Comparison of ENCODE assay signal across 1 cellular context in genomic region chr6:128696651-128697391, GRCh38.
A peak's percentile ranks its signal among the peaks of the same experiment; 100 is the strongest.
TF ChIP-seq lines count a peak whose summit lies in the region.

No MANE protein-coding gene starts in this region.

TF ChIP-seq in SK-N-SH, 30 proteins besides CTCF, POLR2A, EP300 and RAD21 (continued from another document):
- TF ChIP-seq REST (IDR thresholded peaks at IDR 0.05; ENCODE audit: low read depth, low read length) (no peak), MEF2A (IDR thresholded peaks at IDR 0.05; ENCODE audit: borderline replicate concordance, low read depth) (0 out of 2 replicates have a peak, but pooled peaks have one; percentile 39), SMC3 (IDR thresholded peaks at IDR 0.05; ENCODE audit: low read depth, low read length) (no peak), RXRA (IDR thresholded peaks at IDR 0.05; ENCODE audit: borderline replicate concordance, low read depth) (peak; percentile 55; the same call in 1 of the 2 replicates), IRF3 (IDR thresholded peaks at IDR 0.05; ENCODE audit: low read depth, low read length) (no peak), MXI1 (IDR thresholded peaks at IDR 0.05; ENCODE audit: low read depth, low read length) (no peak), FOSL2 (IDR thresholded peaks at IDR 0.05; ENCODE audit: borderline replicate concordance, low read depth) (peak; percentile 99), JUND (IDR thresholded peaks at IDR 0.05) (peak; percentile 100), TCF12 (IDR thresholded peaks at IDR 0.05) (peak; percentile 96), NRF1 (IDR thresholded peaks at IDR 0.05; ENCODE audit: low read depth, low read length) (no peak), FOXM1 (IDR thresholded peaks at IDR 0.05; ENCODE audit: low read depth) (0 out of 2 replicates have a peak, but pooled peaks have one; percentile 17), GATA2 (CRISPR knock-in tag; IDR thresholded peaks at IDR 0.05) (no peak), USF1 (IDR thresholded peaks at IDR 0.05; ENCODE audit: borderline replicate concordance, low read depth) (no peak), POLR2AphosphoS5 (IDR thresholded peaks at IDR 0.05; ENCODE audit: low read depth, low read length) (peak; percentile 66; the same call in 1 of the 2 replicates), TAF1 (IDR thresholded peaks at IDR 0.05; ENCODE audit: borderline replicate concordance, low read depth, low read length) (no peak), GABPA (IDR thresholded peaks at IDR 0.05; ENCODE audit: low read depth) (no peak)
- TF ChIP-seq, protein P1, sequence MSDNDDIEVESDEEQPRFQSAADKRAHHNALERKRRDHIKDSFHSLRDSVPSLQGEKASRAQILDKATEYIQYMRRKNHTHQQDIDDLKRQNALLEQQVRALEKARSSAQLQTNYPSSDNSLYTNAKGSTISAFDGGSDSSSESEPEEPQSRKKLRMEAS (IDR thresholded peaks at IDR 0.05; ENCODE audit: low read depth): 0 out of 2 replicates have a peak, but pooled peaks have one; percentile 29
